ENCODE assay signal across 8 cellular contexts in the genomic region with DNA sequence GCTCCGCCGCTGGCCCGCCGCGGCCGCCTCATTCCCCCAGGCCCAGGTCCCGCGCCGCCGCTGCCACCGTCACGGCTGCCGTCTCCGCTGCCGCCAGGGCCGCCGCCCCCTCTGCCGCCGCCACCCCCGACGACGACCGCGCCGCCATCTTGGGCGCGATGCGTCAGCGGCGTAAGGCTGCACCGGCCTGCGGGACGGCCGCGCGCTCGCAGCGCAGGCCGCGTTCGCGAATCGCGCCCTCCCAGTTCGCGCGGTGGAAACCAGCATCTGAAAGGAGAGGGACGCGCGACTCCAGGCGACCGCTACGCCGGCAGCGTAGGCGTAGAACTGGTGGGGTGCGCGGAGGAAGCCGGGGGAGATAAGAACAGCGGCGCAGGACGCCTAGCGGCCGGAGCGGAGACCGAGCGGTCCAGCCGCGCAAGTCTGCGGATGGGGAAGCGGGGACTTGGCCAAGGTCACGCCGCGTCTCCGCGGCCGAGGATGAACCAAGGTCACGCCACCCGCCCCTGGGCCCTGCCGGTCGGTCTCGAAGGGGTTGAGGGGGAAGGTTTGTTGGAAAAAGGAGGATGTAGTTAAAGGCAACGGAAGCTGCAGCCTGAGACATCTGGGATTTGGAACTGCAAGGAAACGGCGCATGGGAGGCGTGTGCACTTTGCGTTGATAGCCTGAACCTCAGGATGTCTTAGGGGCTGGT. TPM values are rescaled to one million over a fixed set of nuclear protein-coding genes. Genes with fewer than 3 reads are reported as not detected.
DNase-seq lines count a peak whose midpoint lies in the region; ATAC-seq and TF ChIP-seq lines count a peak whose summit lies in the region.

A gene (minus strand): TSS at position 173 of the 694 bp plus-strand sequence. CDS start 307 bp downstream, outside the sequence.

- peaks cover 0 to 13% of the 10 kb centered on the region in 2 donors for H3K4me1 ChIP-seq in ascending aorta

- peak; percentile 74 to 87 (median 81) for TF ChIP-seq CTCF in ascending aorta (IDR thresholded peaks at IDR 0.05)

- no peaks in the 10 kb centered on the region for H3K9me3 ChIP-seq in ascending aorta

- no peaks in the 10 kb centered on the region for H3K36me3 ChIP-seq in ascending aorta

- DNase-seq in NCI-H187 treated with DMSO at 0.1 percent for 48 hours (lab: John Stamatoyannopoulos, UW): peak; percentile 50
- DNase-seq in ascending aorta (ENCODE audit: low spot score in 2 of 2): peak; percentile 69 to 98
- peak; percentile 94 for DNase-seq in hepatic stellate cell (ENCODE audit: low spot score)
- peak; percentile 73 for DNase-seq in renal cortical epithelial cell (ENCODE audit: low read depth)
- DNase-seq in cortex of kidney (lab: John Stamatoyannopoulos, UW): no peak

- H3K27me3 ChIP-seq in ascending aorta: no peaks in the 10 kb centered on the region

- peak; percentile 50 for ATAC-seq in GM18499 (IDR thresholded peaks at IDR 0.05; ENCODE audit: insufficient read depth, unreplicated experiment)
- peak; percentile 86 for ATAC-seq in HG02970 (IDR thresholded peaks at IDR 0.05; ENCODE audit: low FRiP score, unreplicated experiment)

- peak within 1 kb of the TSS; percentile 82 to 87 for H3K4me3 ChIP-seq in ascending aorta

- H3K27ac ChIP-seq in ascending aorta: peak within 1 kb of the TSS; percentile 90 to 93

- intact Hi-C loops in T-helper 2 cell treated with Interferon-gamma antibody and Interleukin-4, amounts not matched to agents 100 ng/mL and 5 ng/mL, for 36 hours (cut with micrococcal nuclease): loop anchor here (1.0 to 2.0 kb wide), 2 partner anchors 32 to 143 kb away; a partner anchor contains a TSS
- intact Hi-C loops in ascending aorta (cut with DNase I): loop anchor here (1.0 to 2.0 kb wide), 6 partner anchors 22 to 196 kb away; a partner anchor contains a TSS

RNA-seq across cellular contexts. Expression of the gene that starts here (rescaled TPM):
- 17.8 and 18.7 TPM in 2 replicates for total RNA-seq in T-helper 2 cell treated with Interferon-gamma antibody and Interleukin-4, amounts not matched to agents 100 ng/mL and 5 ng/mL, for 36 hours
- 18.8 TPM for total RNA-seq in ascending aorta
- total RNA-seq in renal cortical epithelial cell: 19.3 and 26.9 TPM in 2 replicates
